ENCODE assay signal across 1 cellular context in the genomic region with DNA sequence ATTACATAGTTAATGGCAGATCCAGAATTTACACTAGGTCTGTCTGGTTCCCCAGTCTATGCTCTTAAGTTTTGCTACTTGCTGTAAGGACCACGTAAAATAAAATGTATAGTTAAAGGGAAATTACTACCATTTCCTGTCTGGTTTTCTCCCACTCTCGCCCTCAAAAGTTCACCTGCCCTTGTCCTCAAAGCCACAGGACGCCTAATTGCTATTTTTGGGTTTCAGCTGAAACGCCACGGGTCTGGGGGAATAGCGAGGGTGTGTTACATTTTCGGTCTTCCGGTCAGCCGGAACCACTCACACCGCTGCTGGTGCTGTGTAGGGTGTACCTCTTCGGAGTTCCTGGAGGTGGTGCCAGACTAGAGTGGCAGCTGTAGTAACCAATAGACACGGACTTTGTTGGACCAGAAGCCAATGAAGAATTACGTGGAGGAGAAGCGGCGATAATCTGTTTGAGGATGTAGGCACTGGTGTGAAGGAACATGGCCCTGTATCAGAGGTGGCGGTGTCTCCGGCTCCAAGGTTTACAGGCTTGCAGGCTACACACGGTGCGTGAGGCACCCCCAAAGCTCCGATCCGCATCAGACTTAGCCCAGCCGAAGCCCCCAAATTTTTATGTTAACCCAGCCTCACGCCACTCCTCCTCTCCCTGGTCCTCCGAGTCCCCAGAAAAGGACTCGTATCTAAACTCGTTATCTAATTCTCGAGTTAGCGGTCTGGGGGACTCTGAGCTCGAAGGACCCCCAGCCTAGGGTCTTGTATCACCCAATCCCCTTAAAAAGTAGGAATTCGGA.
TF ChIP-seq lines count a peak whose summit lies in the region.

A gene with protein sequence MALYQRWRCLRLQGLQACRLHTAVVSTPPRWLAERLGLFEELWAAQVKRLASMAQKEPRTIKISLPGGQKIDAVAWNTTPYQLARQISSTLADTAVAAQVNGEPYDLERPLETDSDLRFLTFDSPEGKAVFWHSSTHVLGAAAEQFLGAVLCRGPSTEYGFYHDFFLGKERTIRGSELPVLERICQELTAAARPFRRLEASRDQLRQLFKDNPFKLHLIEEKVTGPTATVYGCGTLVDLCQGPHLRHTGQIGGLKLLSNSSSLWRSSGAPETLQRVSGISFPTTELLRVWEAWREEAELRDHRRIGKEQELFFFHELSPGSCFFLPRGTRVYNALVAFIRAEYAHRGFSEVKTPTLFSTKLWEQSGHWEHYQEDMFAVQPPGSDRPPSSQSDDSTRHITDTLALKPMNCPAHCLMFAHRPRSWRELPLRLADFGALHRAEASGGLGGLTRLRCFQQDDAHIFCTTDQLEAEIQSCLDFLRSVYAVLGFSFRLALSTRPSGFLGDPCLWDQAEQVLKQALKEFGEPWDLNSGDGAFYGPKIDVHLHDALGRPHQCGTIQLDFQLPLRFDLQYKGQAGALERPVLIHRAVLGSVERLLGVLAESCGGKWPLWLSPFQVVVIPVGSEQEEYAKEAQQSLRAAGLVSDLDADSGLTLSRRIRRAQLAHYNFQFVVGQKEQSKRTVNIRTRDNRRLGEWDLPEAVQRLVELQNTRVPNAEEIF (plus strand): TSS at position 454 of the 797 bp plus-strand sequence. CDS start 32 bp downstream, at position 486.

TF ChIP-seq in GM12878, 131 proteins besides CTCF, POLR2A, EP300 and RAD21 (continued from another document and continues in another):
- TF ChIP-seq, protein P1, sequence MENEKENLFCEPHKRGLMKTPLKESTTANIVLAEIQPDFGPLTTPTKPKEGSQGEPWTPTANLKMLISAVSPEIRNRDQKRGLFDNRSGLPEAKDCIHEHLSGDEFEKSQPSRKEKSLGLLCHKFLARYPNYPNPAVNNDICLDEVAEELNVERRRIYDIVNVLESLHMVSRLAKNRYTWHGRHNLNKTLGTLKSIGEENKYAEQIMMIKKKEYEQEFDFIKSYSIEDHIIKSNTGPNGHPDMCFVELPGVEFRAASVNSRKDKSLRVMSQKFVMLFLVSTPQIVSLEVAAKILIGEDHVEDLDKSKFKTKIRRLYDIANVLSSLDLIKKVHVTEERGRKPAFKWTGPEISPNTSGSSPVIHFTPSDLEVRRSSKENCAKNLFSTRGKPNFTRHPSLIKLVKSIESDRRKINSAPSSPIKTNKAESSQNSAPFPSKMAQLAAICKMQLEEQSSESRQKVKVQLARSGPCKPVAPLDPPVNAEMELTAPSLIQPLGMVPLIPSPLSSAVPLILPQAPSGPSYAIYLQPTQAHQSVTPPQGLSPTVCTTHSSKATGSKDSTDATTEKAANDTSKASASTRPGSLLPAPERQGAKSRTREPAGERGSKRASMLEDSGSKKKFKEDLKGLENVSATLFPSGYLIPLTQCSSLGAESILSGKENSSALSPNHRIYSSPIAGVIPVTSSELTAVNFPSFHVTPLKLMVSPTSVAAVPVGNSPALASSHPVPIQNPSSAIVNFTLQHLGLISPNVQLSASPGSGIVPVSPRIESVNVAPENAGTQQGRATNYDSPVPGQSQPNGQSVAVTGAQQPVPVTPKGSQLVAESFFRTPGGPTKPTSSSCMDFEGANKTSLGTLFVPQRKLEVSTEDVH (IDR thresholded peaks at IDR 0.05; ENCODE audit: low read depth, partially characterized antibody) = peak; percentile 92
- TF ChIP-seq, protein P2, sequence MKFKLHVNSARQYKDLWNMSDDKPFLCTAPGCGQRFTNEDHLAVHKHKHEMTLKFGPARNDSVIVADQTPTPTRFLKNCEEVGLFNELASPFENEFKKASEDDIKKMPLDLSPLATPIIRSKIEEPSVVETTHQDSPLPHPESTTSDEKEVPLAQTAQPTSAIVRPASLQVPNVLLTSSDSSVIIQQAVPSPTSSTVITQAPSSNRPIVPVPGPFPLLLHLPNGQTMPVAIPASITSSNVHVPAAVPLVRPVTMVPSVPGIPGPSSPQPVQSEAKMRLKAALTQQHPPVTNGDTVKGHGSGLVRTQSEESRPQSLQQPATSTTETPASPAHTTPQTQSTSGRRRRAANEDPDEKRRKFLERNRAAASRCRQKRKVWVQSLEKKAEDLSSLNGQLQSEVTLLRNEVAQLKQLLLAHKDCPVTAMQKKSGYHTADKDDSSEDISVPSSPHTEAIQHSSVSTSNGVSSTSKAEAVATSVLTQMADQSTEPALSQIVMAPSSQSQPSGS (IDR thresholded peaks at IDR 0.05; ENCODE audit: low read length) = peak; percentile 63; the same call in 1 of the 2 replicates
- TF ChIP-seq, protein P3, sequence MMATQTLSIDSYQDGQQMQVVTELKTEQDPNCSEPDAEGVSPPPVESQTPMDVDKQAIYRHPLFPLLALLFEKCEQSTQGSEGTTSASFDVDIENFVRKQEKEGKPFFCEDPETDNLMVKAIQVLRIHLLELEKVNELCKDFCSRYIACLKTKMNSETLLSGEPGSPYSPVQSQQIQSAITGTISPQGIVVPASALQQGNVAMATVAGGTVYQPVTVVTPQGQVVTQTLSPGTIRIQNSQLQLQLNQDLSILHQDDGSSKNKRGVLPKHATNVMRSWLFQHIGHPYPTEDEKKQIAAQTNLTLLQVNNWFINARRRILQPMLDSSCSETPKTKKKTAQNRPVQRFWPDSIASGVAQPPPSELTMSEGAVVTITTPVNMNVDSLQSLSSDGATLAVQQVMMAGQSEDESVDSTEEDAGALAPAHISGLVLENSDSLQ (IDR thresholded peaks at IDR 0.05) = peak; percentile 100
- TF ChIP-seq CEBPB (IDR thresholded peaks at IDR 0.05; ENCODE audit: borderline replicate concordance in 1 of 2, low read depth in 2 of 2, low read length in 2 of 2) = no peak
- TF ChIP-seq, protein P4, sequence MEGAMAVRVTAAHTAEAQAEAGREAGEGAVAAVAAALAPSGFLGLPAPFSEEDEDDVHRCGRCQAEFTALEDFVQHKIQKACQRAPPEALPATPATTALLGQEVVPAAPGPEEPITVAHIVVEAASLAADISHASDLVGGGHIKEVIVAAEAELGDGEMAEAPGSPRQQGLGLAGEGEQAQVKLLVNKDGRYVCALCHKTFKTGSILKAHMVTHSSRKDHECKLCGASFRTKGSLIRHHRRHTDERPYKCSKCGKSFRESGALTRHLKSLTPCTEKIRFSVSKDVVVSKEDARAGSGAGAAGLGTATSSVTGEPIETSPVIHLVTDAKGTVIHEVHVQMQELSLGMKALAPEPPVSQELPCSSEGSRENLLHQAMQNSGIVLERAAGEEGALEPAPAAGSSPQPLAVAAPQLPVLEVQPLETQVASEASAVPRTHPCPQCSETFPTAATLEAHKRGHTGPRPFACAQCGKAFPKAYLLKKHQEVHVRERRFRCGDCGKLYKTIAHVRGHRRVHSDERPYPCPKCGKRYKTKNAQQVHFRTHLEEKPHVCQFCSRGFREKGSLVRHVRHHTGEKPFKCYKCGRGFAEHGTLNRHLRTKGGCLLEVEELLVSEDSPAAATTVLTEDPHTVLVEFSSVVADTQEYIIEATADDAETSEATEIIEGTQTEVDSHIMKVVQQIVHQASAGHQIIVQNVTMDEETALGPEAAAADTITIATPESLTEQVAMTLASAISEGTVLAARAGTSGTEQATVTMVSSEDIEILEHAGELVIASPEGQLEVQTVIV (IDR thresholded peaks at IDR 0.05; ENCODE audit: borderline replicate concordance, partially characterized antibody) = peak; percentile 81
- TF ChIP-seq YY1 (IDR thresholded peaks at IDR 0.05; ENCODE audit: low read depth, low read length) = peak; percentile 93
- peak; percentile 85 for TF ChIP-seq ATF7 (IDR thresholded peaks at IDR 0.05; ENCODE audit: low read depth)
- TF ChIP-seq FOS (IDR thresholded peaks at IDR 0.05; ENCODE audit: borderline replicate concordance, extremely low read depth, insufficient read length) = peak; percentile 87
- peak; percentile 98 for TF ChIP-seq GABPA (IDR thresholded peaks at IDR 0.05; ENCODE audit: low read depth)
- TF ChIP-seq KAT2A (conservative IDR thresholded peaks at IDR 0.05; ENCODE audit: control insufficient read depth, low read depth, low read length) = no peak
- TF ChIP-seq, protein P5, sequence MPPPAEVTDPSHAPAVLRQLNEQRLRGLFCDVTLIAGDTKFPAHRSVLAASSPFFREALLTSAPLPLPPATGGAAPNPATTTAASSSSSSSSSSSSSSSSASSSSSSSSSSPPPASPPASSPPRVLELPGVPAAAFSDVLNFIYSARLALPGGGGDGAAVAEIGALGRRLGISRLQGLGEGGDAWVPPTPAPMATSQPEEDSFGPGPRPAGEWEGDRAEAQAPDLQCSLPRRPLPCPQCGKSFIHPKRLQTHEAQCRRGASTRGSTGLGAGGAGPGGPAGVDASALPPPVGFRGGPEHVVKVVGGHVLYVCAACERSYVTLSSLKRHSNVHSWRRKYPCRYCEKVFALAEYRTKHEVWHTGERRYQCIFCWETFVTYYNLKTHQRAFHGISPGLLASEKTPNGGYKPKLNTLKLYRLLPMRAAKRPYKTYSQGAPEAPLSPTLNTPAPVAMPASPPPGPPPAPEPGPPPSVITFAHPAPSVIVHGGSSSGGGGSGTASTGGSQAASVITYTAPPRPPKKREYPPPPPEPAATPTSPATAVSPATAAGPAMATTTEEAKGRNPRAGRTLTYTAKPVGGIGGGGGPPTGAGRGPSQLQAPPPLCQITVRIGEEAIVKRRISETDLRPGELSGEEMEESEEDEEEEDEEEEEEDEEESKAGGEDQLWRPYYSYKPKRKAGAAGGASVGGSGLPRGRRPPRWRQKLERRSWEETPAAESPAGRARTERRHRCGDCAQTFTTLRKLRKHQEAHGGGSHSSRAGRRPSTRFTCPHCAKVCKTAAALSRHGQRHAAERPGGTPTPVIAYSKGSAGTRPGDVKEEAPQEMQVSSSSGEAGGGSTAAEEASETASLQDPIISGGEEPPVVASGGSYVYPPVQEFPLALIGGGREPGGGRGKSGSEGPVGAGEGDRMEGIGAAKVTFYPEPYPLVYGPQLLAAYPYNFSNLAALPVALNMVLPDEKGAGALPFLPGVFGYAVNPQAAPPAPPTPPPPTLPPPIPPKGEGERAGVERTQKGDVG (CRISPR knock-in tag; IDR thresholded peaks at IDR 0.05) = no peak
- TF ChIP-seq EED (IDR thresholded peaks at IDR 0.05; ENCODE audit: low read depth) = peak; percentile 64
- no peak for TF ChIP-seq CHD1 (IDR thresholded peaks at IDR 0.05; ENCODE audit: low read depth, low read length)
- TF ChIP-seq TCF12 (IDR thresholded peaks at IDR 0.05; ENCODE audit: low read depth, low read length) = peak; percentile 68
- TF ChIP-seq, protein P6, sequence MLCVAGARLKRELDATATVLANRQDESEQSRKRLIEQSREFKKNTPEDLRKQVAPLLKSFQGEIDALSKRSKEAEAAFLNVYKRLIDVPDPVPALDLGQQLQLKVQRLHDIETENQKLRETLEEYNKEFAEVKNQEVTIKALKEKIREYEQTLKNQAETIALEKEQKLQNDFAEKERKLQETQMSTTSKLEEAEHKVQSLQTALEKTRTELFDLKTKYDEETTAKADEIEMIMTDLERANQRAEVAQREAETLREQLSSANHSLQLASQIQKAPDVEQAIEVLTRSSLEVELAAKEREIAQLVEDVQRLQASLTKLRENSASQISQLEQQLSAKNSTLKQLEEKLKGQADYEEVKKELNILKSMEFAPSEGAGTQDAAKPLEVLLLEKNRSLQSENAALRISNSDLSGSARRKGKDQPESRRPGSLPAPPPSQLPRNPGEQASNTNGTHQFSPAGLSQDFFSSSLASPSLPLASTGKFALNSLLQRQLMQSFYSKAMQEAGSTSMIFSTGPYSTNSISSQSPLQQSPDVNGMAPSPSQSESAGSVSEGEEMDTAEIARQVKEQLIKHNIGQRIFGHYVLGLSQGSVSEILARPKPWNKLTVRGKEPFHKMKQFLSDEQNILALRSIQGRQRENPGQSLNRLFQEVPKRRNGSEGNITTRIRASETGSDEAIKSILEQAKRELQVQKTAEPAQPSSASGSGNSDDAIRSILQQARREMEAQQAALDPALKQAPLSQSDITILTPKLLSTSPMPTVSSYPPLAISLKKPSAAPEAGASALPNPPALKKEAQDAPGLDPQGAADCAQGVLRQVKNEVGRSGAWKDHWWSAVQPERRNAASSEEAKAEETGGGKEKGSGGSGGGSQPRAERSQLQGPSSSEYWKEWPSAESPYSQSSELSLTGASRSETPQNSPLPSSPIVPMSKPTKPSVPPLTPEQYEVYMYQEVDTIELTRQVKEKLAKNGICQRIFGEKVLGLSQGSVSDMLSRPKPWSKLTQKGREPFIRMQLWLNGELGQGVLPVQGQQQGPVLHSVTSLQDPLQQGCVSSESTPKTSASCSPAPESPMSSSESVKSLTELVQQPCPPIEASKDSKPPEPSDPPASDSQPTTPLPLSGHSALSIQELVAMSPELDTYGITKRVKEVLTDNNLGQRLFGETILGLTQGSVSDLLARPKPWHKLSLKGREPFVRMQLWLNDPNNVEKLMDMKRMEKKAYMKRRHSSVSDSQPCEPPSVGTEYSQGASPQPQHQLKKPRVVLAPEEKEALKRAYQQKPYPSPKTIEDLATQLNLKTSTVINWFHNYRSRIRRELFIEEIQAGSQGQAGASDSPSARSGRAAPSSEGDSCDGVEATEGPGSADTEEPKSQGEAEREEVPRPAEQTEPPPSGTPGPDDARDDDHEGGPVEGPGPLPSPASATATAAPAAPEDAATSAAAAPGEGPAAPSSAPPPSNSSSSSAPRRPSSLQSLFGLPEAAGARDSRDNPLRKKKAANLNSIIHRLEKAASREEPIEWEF (IDR thresholded peaks at IDR 0.05; ENCODE audit: insufficient replicate concordance, low read depth, low read length) = no peak
- peak; percentile 77 for TF ChIP-seq NFYA (IDR thresholded peaks at IDR 0.05; ENCODE audit: borderline replicate concordance, low read depth, low read length)
- TF ChIP-seq BHLHE40 (IDR thresholded peaks at IDR 0.05; ENCODE audit: borderline replicate concordance in 1 of 2, low read depth in 2 of 2, low read length in 1 of 2) = peak in 1 of 2 experiments; percentile 66; a peak in 3 of 4 replicates
- TF ChIP-seq, protein P7, sequence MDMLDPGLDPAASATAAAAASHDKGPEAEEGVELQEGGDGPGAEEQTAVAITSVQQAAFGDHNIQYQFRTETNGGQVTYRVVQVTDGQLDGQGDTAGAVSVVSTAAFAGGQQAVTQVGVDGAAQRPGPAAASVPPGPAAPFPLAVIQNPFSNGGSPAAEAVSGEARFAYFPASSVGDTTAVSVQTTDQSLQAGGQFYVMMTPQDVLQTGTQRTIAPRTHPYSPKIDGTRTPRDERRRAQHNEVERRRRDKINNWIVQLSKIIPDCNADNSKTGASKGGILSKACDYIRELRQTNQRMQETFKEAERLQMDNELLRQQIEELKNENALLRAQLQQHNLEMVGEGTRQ (IDR thresholded peaks at IDR 0.05; ENCODE audit: borderline replicate concordance, low read depth, low read length) = no peak
- TF ChIP-seq, protein P8, sequence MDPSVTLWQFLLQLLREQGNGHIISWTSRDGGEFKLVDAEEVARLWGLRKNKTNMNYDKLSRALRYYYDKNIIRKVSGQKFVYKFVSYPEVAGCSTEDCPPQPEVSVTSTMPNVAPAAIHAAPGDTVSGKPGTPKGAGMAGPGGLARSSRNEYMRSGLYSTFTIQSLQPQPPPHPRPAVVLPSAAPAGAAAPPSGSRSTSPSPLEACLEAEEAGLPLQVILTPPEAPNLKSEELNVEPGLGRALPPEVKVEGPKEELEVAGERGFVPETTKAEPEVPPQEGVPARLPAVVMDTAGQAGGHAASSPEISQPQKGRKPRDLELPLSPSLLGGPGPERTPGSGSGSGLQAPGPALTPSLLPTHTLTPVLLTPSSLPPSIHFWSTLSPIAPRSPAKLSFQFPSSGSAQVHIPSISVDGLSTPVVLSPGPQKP (IDR thresholded peaks at IDR 0.05; ENCODE audit: low read depth, low read length) = peak; percentile 49; the same call in 1 of the 2 replicates
- TF ChIP-seq NR2C1 (IDR thresholded peaks at IDR 0.05) = peak; percentile 62; the same call in 1 of the 2 replicates
- peak; percentile 44; the same call in 1 of the 2 replicates for TF ChIP-seq TCF3 (IDR thresholded peaks at IDR 0.05; ENCODE audit: borderline replicate concordance, insufficient read depth, low read depth, low read length)
- TF ChIP-seq GATAD2B (conservative IDR thresholded peaks at IDR 0.05; ENCODE audit: low read depth) = peak; percentile 23; the same call in 1 of the 2 replicates
- TF ChIP-seq TCF7 (IDR thresholded peaks at IDR 0.05; ENCODE audit: borderline replicate concordance) = peak; percentile 80
- no peak for TF ChIP-seq ZZZ3 (IDR thresholded peaks at IDR 0.05; ENCODE audit: control insufficient read depth, insufficient read length, low read depth)
